Comparison of ENCODE assay signal across 8 cellular contexts in genomic region chr14:63542231-63542999, GRCh38. TPM values are rescaled to one million over a fixed set of nuclear protein-coding genes. Genes with fewer than 3 reads are reported as not detected.
A peak's percentile ranks its signal among the peaks of the same experiment; 100 is the strongest.
DNase-seq lines count a peak whose midpoint lies in the region; ATAC-seq, FAIRE-seq and TF ChIP-seq lines count a peak whose summit lies in the region.

No MANE protein-coding gene starts in this region.

- intact Hi-C loops in GM12878 (cut with micrococcal nuclease; ENCODE audit: unreplicated experiment), result loop anchor here (2.0 to 10.0 kb wide), 5 partner anchors 70 to 205 kb away; partner anchors contain the start of gene WDR89

- peak overlapping the region; percentile 77 for H2AFZ ChIP-seq in GM12878 (ENCODE audit: control insufficient read depth, low read depth, low read length)

- in situ Hi-C loops in GM12878 (cut with MboI), result no loop called here

- H3K9me3 ChIP-seq in GM12878 (replicated peaks; ENCODE audit: control insufficient read depth, insufficient read depth, low read length), result no peaks in the 10 kb centered on the region

- no peak for FAIRE-seq in GM12878 (lab: Jason Lieb, UNC)

- no peaks in the 10 kb centered on the region for H4K20me1 ChIP-seq in GM12878 (ENCODE audit: control insufficient read depth, insufficient read depth)

- peaks cover 52% of the 10 kb centered on the region for H3K79me2 ChIP-seq in GM12878 (ENCODE audit: control insufficient read depth, insufficient read depth, low read length)

- WGBS in GM12878 (ENCODE audit: insufficient coverage, insufficient replicate concordance, low lambda C conversion rate, missing lambda C conversion rate), result 1% methylated on average over 24 of the region's 46 CpGs

- POLR2A ChIA-PET in HEK293T (lab: Yijun Ruan, JAX), result interaction anchor here (0.6 to 3.3 kb wide), 7 partner anchors 28 to 153 kb away, joined by 3 to 17 read pairs (median 4); partner anchors contain the start of gene WDR89
- POLR2A ChIA-PET in GM12878 (lab: Charles Lee), result interaction anchor here (0.7 to 2.7 kb wide), 11 partner anchors 13 to 118 kb away, joined by 3 to 16 read pairs (median 4); partner anchors contain the start of gene WDR89

- peak overlapping the region; percentile 86 for H3K4me2 ChIP-seq in GM12878 (ENCODE audit: control insufficient read depth, insufficient read depth)

- TF ChIP-seq POLR2A in GM12878 (IDR thresholded peaks at IDR 0.05; ENCODE audit: low read depth, low read length), result no peak

- no peaks in the 10 kb centered on the region for H3K27me3 ChIP-seq in GM12878 (replicated peaks in 1 of 2; ENCODE audit: control insufficient read depth in 2 of 2, insufficient read depth in 2 of 2, low read length in 1 of 2)

- CTCF ChIA-PET in HEK293T (lab: Yijun Ruan, JAX), result interaction anchor here (1.0 kb wide), 1 partner anchor 153 kb away, joined by 3 read pairs; no protein-coding TSS in a partner anchor
- CTCF ChIA-PET in GM12878 (lab: Yijun Ruan, JAX), result interaction anchor here (0.6 to 3.3 kb wide), 9 partner anchors 20 to 155 kb away, joined by 3 to 31 read pairs (median 5); no protein-coding TSS in a partner anchor

- peak; percentile 5 to 47 for DNase-seq in NCI-H2081 (lab: John Stamatoyannopoulos, UW)
- no peak for DNase-seq in NCI-H2081 treated with DMSO at 0.1 percent for 48 hours (lab: John Stamatoyannopoulos, UW)
- peak; percentile 14 for DNase-seq in HEK293T (ENCODE audit: extremely low spot score)
- DNase-seq in NCI-H748 (lab: John Stamatoyannopoulos, UW; ENCODE audit: unreplicated experiment), result peak; percentile 55
- DNase-seq in GM12878 (ENCODE audit: low read depth, low spot score), result no peak
- DNase-seq in iPS-NIHi11 (ENCODE audit: low spot score), result peak; percentile 30
- DNase-seq in stimulated activated CD8-positive, alpha-beta memory T cell treated with anti-CD3 and anti-CD28 coated beads, Interleukin-4, amount 100 ng/mL, for 48 hours, result peak; percentile 31
- no peak for DNase-seq in NOMO-1 treated with DMSO at 0.1 percent for 48 hours (lab: John Stamatoyannopoulos, UW; ENCODE audit: unreplicated experiment)

- SMC1A ChIA-PET in GM12878 (lab: Charles Lee; ENCODE audit: uncharacterized antibody, unreplicated experiment), result interaction anchor here (0.6 to 5.3 kb wide), 16 partner anchors 10 to 228 kb away, joined by 3 to 25 read pairs (median 6); no protein-coding TSS in a partner anchor

- H3K36me3 ChIP-seq in GM12878 (ENCODE audit: control insufficient read depth in 2 of 2, insufficient read depth in 2 of 2, low read length in 1 of 2), result peaks cover 2 to 13% of the 10 kb centered on the region in 2 experiments; a peak in 3 of 4 replicates

- TF ChIP-seq CTCF in GM12878 (IDR thresholded peaks at IDR 0.05 in 2 of 3, conservative IDR thresholded peaks at IDR 0.05 in 1 of 3; ENCODE audit: control insufficient read depth in 2 of 3, extremely low read depth in 1 of 3, insufficient read depth in 1 of 3, low read depth in 3 of 3, low read length in 3 of 3), result no peak

- peak overlapping the region; percentile 99 for H3K4me3 ChIP-seq in GM12878

- BruUV-seq in GM12878 (replicated peaks; lab: Mats Ljungman, UMichigan), result no TSS peak

- RAD21 ChIA-PET in GM12878 (lab: Charles Lee; ENCODE audit: unreplicated experiment), result interaction anchor here (0.6 to 5.1 kb wide), 20 partner anchors 30 to 1776 kb away, joined by 3 to 64 read pairs (median 10); partner anchors contain the start of gene WDR89

- no peaks in the 10 kb centered on the region for H3K4me1 ChIP-seq in GM12878 (ENCODE audit: control insufficient read depth, insufficient read depth, low read length)

- peak overlapping the region; percentile 76 for H3K27ac ChIP-seq in GM12878 (ENCODE audit: control insufficient read depth, insufficient read depth)

- H3K9ac ChIP-seq in GM12878 (ENCODE audit: control insufficient read depth, insufficient read depth, low read length), result peak overlapping the region; percentile 88

- TF ChIP-seq RAD21 in GM12878 (IDR thresholded peaks at IDR 0.05; ENCODE audit: insufficient read depth, low read depth, low read length), result no peak

- peak; percentile 22 for ATAC-seq in GM12878

- TF ChIP-seq EP300 in GM12878 (IDR thresholded peaks at IDR 0.05; ENCODE audit: borderline replicate concordance in 1 of 2, control insufficient read depth in 1 of 2, low read depth in 2 of 2, low read length in 2 of 2), result no peak

TF ChIP-seq in HEK293T, 16 proteins besides CTCF, POLR2A, EP300 and RAD21:
- TF ChIP-seq LEF1 (IDR thresholded peaks at IDR 0.05; ENCODE audit: borderline replicate concordance) (no peak), ARNT (IDR thresholded peaks at IDR 0.05) (no peak), NFRKB (IDR thresholded peaks at IDR 0.05) (no peak), SUZ12 (IDR thresholded peaks at IDR 0.05) (no peak), ZNF384 (IDR thresholded peaks at IDR 0.05) (no peak), BHLHE40 (IDR thresholded peaks at IDR 0.05; ENCODE audit: borderline replicate concordance) (no peak), HDGF (IDR thresholded peaks at IDR 0.05; ENCODE audit: borderline replicate concordance) (no peak), ELF4 (IDR thresholded peaks at IDR 0.05) (no peak), FOXK2 (IDR thresholded peaks at IDR 0.05) (no peak), PKNOX1 (IDR thresholded peaks at IDR 0.05) (no peak), L3MBTL2 (conservative IDR thresholded peaks at IDR 0.05) (no peak), TARDBP (IDR thresholded peaks at IDR 0.05) (no peak), FOXA1 (IDR thresholded peaks at IDR 0.05) (no peak), SP1 (IDR thresholded peaks at IDR 0.05) (no peak), CTBP1 (IDR thresholded peaks at IDR 0.05; ENCODE audit: borderline replicate concordance) (no peak), FOXM1 (IDR thresholded peaks at IDR 0.05; ENCODE audit: borderline replicate concordance) (no peak)

TF ChIP-seq in GM12878, 131 proteins besides CTCF, POLR2A, EP300 and RAD21:
- TF ChIP-seq DPF2 (IDR thresholded peaks at IDR 0.05), result no peak
- 0 out of 2 replicates have a peak, but pooled peaks have one; percentile 21 for TF ChIP-seq EED (IDR thresholded peaks at IDR 0.05; ENCODE audit: low read depth)
- no peak for TF ChIP-seq NFYA (IDR thresholded peaks at IDR 0.05; ENCODE audit: borderline replicate concordance, low read depth, low read length)
- TF ChIP-seq EGR1 (IDR thresholded peaks at IDR 0.05; ENCODE audit: borderline replicate concordance in 1 of 2, low read depth in 2 of 2, low read length in 2 of 2), result peak in 1 of 2 experiments; percentile 48; a peak in 1 of 3 replicates
- TF ChIP-seq IKZF2 (IDR thresholded peaks at IDR 0.05), result peak in 1 of 2 experiments; percentile 8; a peak in 1 of 4 replicates
- TF ChIP-seq TCF3 (IDR thresholded peaks at IDR 0.05; ENCODE audit: borderline replicate concordance, insufficient read depth, low read depth, low read length), result no peak
- TF ChIP-seq MLLT1 (IDR thresholded peaks at IDR 0.05), result no peak

RNA-seq across cellular contexts. Expression of gene PPP2R5E, which starts 0.8 kb away (rescaled TPM):
- total RNA-seq in GM12878 (2013; cell fraction: nucleolus; rRNA removed), result 48.3 and 49.2 TPM in 2 replicates
- total RNA-seq in GM12878 (2014; rRNA removed) (11.4 and 13.4 TPM in 2 replicates), GM12878 (2014; rRNA removed; fragmentation: Illumina TruSeq; extraction: Trizol) (25.5 and 26.4 TPM in 2 replicates), GM12878 (2021) (51.3 and 56.2 TPM in 2 replicates)
- polyA plus RNA-seq in GM12878 (2011; ENCODE audit: low read depth), result 8.1 TPM
- polyA plus RNA-seq in GM12878 (2011; rRNA removed) (19.0 and 32.9 TPM in 2 replicates), GM12878 (2014; fragmentation: Illumina TruSeq; extraction: Trizol) (29.4 and 39.7 TPM in 2 replicates), GM12878 (2014; fragmentation: Nextera tagmentation; extraction: Ambion mirVana) (10 to 100 TPM; 13.1 to 13.3 TPM), GM12878 (2014; rRNA removed) (11.7 and 12.7 TPM in 2 replicates), GM12878 (2016; fragmentation: Nextera tagmentation; extraction: Ambion mirVana) (10 to 100 TPM; 43.3 TPM)
- polyA plus RNA-seq in GM12878 (2011; cell fraction: cytosol; rRNA removed), result 6.2 and 8.1 TPM in 2 replicates
- polyA plus RNA-seq in GM12878 (2011; cell fraction: nucleus; rRNA removed), result 8.8 and 10.2 TPM in 2 replicates
- polyA plus RNA-seq in GM12878 (2012), result 15.6 and 21.9 TPM in 2 replicates
- polyA minus RNA-seq in GM12878 (2011; rRNA and poly(A)+ RNA removed), result 21.2 and 29.3 TPM in 2 replicates
- polyA minus RNA-seq in GM12878 (2011; cell fraction: cytosol; rRNA and poly(A)+ RNA removed), result 18.0 and 20.7 TPM in 2 replicates
- 13.1 and 27.4 TPM in 2 replicates for polyA minus RNA-seq in GM12878 (2011; cell fraction: nucleus; rRNA and poly(A)+ RNA removed)

Comparison
In these comparisons a context has a peak if more than half of its experiments do, and no peak if none do; other contexts are left out.
1. DNase-seq: peak in NCI-H2081 (2 of 2), HEK293T (single experiment), NCI-H748 (single experiment), iPS-NIHi11 (single experiment) and stimulated activated CD8-positive, alpha-beta memory T cell treated with anti-CD3 and anti-CD28 coated beads, Interleukin-4, amount 100 ng/mL, for 48 hours (single experiment); none in NCI-H2081 treated with DMSO at 0.1 percent for 48 hours (single experiment), GM12878 (single experiment) and NOMO-1 treated with DMSO at 0.1 percent for 48 hours (single experiment).